In the genomic region with DNA sequence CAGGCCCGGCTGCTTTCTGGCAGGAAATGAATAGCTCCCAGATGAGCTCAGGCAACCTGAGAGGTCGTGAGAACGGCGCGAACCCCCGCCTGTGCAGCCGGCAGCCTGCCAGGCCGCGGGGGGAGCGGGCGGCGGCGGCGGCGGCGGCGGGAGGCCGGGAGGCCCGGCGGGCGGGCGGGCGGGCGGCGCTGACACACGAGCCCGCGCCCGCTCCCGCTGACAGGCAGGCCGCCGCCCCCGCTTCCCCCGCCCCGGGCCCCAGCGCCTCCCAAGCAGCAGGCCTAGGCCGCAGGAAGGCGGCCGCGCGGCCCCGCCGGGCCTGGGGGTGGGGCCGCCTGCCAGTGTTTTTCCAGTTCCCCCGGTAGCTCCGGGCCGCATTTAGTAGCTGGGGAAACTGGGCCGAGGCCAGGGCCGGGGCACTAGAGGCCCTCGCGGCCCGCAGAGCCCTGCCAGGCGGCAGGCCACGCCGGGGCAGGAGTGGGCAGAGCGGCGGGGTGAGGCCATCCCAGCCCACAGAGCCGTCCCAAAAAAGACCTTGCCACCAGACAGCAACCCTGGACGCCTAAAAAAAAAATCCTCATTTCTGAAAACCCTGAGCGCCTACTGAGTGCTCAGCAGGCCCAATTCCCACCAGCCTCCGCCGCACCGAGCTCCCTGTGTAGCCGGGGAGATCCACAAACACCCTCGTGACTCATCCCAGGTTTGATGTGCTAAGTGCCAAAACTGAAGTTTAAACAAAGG, we compare ENCODE assay signal across 8 cellular contexts. TPM values are rescaled to one million over a fixed set of nuclear protein-coding genes. Genes with fewer than 3 reads are reported as not detected.
DNase-seq lines count a peak whose midpoint lies in the region; ATAC-seq and TF ChIP-seq lines count a peak whose summit lies in the region.

No MANE protein-coding gene starts in this region.

- TF ChIP-seq CTCF in AG04450 (IDR thresholded peaks at IDR 0.05; ENCODE audit: low read depth, low read length) (no peak), epithelial cell of proximal tubule (conservative IDR thresholded peaks at IDR 0.05; ENCODE audit: low read depth, low read length) (peak; percentile 5)

- peak overlapping the region; percentile 71 for H3K27ac ChIP-seq in AG04450 (ENCODE audit: low read depth, low read length)

- H3K4me3 ChIP-seq in AG04450 (ENCODE audit: low read depth, low read length) (peak overlapping the region; percentile 47), epithelial cell of proximal tubule (ENCODE audit: low read depth, low read length) (peak overlapping the region; percentile 40)

- DNase-seq in AG04450 (ENCODE audit: low read depth, low spot score) (peak; percentile 69), NCI-H82 treated with DMSO at 0.1 percent for 48 hours (lab: John Stamatoyannopoulos, UW; ENCODE audit: unreplicated experiment) (peak; percentile 30), epithelial cell of proximal tubule (ENCODE audit: low read depth) (no peak), mucosa of gallbladder (ENCODE audit: low spot score) (peak; percentile 88)
- peak; percentile 64 for DNase-seq in activated T-cell treated with anti-CD3 and anti-CD28 coated beads, Interleukin-2, amount 50 U/mL, for 1 hour
- peak; percentile 41 to 70 for DNase-seq in stimulated activated CD8-positive, alpha-beta memory T cell treated with anti-CD3 and anti-CD28 coated beads, Interleukin-7, amount 100 ng/mL, for 4 hours (ENCODE audit: low read depth in 2 of 2)

- no peaks in the 10 kb centered on the region; the same call in 1 of the 2 replicates for H3K9me3 ChIP-seq in AG04450 (ENCODE audit: control insufficient read depth, insufficient read depth, low read length)

- CTCF ChIA-PET in AG04450 (lab: Charles Lee): interaction anchor here (1.0 to 1.3 kb wide), 2 partner anchors 173 to 174 kb away, joined by 3 to 10 read pairs; no protein-coding TSS in a partner anchor

- peaks cover 6% of the 10 kb centered on the region for H3K27me3 ChIP-seq in AG04450 (ENCODE audit: control insufficient read depth, insufficient read depth, low read length)

- POLR2A ChIA-PET in AG04450 (lab: Yijun Ruan, JAX): interaction anchor here (0.5 kb wide), 1 partner anchor 153 kb away, joined by 3 read pairs; no protein-coding TSS in a partner anchor

- peak; percentile 51 for ATAC-seq in GM18909 (IDR thresholded peaks at IDR 0.05; ENCODE audit: poor library complexity, unreplicated experiment)
- peak; percentile 43 for ATAC-seq in HG03432 (IDR thresholded peaks at IDR 0.05; ENCODE audit: unreplicated experiment)

RNA-seq across cellular contexts. Expression of gene HES1, which starts 5.6 kb away (rescaled TPM):
- polyA plus RNA-seq in AG04450 (2011; rRNA removed): 1.3 and 1.9 TPM in 2 replicates
- polyA minus RNA-seq in AG04450 (2011; rRNA and poly(A)+ RNA removed): 3.1 and 4.9 TPM in 2 replicates
- total RNA-seq in epithelial cell of proximal tubule (17.1 and 55.6 TPM in 2 replicates), mucosa of gallbladder (54.1 TPM)
